Comparison of ENCODE assay signal across 1 cellular context in genomic region chr1:207887542-207887941, GRCh38.
TF ChIP-seq lines count a peak whose summit lies in the region.

No MANE protein-coding gene starts in this region.

TF ChIP-seq in K562, 482 proteins besides CTCF, POLR2A, EP300 and RAD21:
- no peak for TF ChIP-seq MTA2 (IDR thresholded peaks at IDR 0.05; ENCODE audit: low read depth)
- no peak for TF ChIP-seq ZNF445 (CRISPR knock-in tag; IDR thresholded peaks at IDR 0.05; ENCODE audit: low read depth)
- no peak for TF ChIP-seq ZNF584 (CRISPR knock-in tag; IDR thresholded peaks at IDR 0.05; ENCODE audit: low read depth)
- peak; percentile 61 for TF ChIP-seq MGA (IDR thresholded peaks at IDR 0.05)
- TF ChIP-seq ZKSCAN3 (CRISPR knock-in tag; IDR thresholded peaks at IDR 0.05), result no peak
- TF ChIP-seq ZNF41 (CRISPR knock-in tag; conservative IDR thresholded peaks at IDR 0.05), result no peak
- no peak for TF ChIP-seq MEIS2 (IDR thresholded peaks at IDR 0.05; ENCODE audit: partially characterized antibody)
- no peak for TF ChIP-seq ZBTB8A (IDR thresholded peaks at IDR 0.05; ENCODE audit: partially characterized antibody)
- TF ChIP-seq SRSF7 (optimal IDR thresholded peaks at IDR 0.05; ENCODE audit: low read depth, low read length), result no peak
- 0 out of 2 replicates have a peak, but pooled peaks have one; percentile 38 for TF ChIP-seq MAX (CRISPR knock-in tag; IDR thresholded peaks at IDR 0.05)
- TF ChIP-seq TARDBP (IDR thresholded peaks at IDR 0.05), result no peak
- no peak for TF ChIP-seq ZNF133 (CRISPR knock-in tag; IDR thresholded peaks at IDR 0.05)
- TF ChIP-seq POLR3A (IDR thresholded peaks at IDR 0.05; ENCODE audit: borderline replicate concordance, extremely low read depth, insufficient read depth, insufficient read length), result no peak
- no peak for TF ChIP-seq ZZZ3 (IDR thresholded peaks at IDR 0.05)
- no peak for TF ChIP-seq ZNF143 (CRISPR knock-in tag; IDR thresholded peaks at IDR 0.05)
- TF ChIP-seq CSDE1 (IDR thresholded peaks at IDR 0.05), result no peak
- no peak for TF ChIP-seq EZH2 (IDR thresholded peaks at IDR 0.05; ENCODE audit: borderline replicate concordance, low read depth, low read length)
- TF ChIP-seq SRSF3 (IDR thresholded peaks at IDR 0.05; ENCODE audit: insufficient read depth, low read length), result no peak
